In genomic region chr17:43125967-43126910, GRCh38 we compare ENCODE assay signal across 1 cellular context.
TF ChIP-seq lines count a peak whose summit lies in the region.

No MANE protein-coding gene starts in this region.

TF ChIP-seq in GM12878, 131 proteins besides CTCF, POLR2A, EP300 and RAD21:
- TF ChIP-seq CBX3 (IDR thresholded peaks at IDR 0.05; ENCODE audit: borderline replicate concordance, low read depth) (no peak), MLLT1 (IDR thresholded peaks at IDR 0.05) (peak; percentile 90)
